8 cellular contexts compared by ENCODE assay signal in genomic region chr1:204505674-204506073, GRCh38. TPM values are rescaled to one million over a fixed set of nuclear protein-coding genes. Genes with fewer than 3 reads are reported as not detected.
A peak's percentile ranks its signal among the peaks of the same experiment; 100 is the strongest.
DNase-seq lines count a peak whose midpoint lies in the region; ATAC-seq and TF ChIP-seq lines count a peak whose summit lies in the region.

No MANE protein-coding gene starts in this region.

- H3K27me3 Mint-ChIP-seq in brain, result peaks cover 22% of the 10 kb centered on the region

- peak overlapping the region; percentile 59 for H3K4me3 ChIP-seq in A673 (ENCODE audit: low read depth, low read length, poor library complexity, severe bottlenecking)
- H3K4me3 ChIP-seq in HUES6 (ENCODE audit: low read depth, low read length), result peak overlapping the region; percentile 82
- H3K4me3 ChIP-seq in muscle layer of duodenum (ENCODE audit: low read depth in 1 of 2, low read length in 2 of 2), result peak overlapping the region; percentile 69 to 83

- H3K9me3 ChIP-seq in A673 (ENCODE audit: low read depth, low read length, poor library complexity, severe bottlenecking) (no peaks in the 10 kb centered on the region), HUES6 (ENCODE audit: control insufficient read depth, insufficient read depth, low read depth, low read length) (no peaks in the 10 kb centered on the region), muscle layer of duodenum (ENCODE audit: control insufficient read depth in 1 of 2, low read length in 2 of 2) (no peaks in the 10 kb centered on the region)

- H3K27me3 ChIP-seq in A673 (replicated peaks; ENCODE audit: insufficient read depth, low read depth, low read length, poor library complexity) (no peaks in the 10 kb centered on the region), HUES6 (ENCODE audit: control insufficient read depth, insufficient read depth, low read length) (no peaks in the 10 kb centered on the region), muscle layer of duodenum (ENCODE audit: low read depth, low read length) (no peaks in the 10 kb centered on the region)

- DNase-seq in A673 (ENCODE audit: low spot score) (peak; percentile 49), GM13977 (ENCODE audit: low spot score) (no peak), NCI-H1930 (lab: John Stamatoyannopoulos, UW) (no peak)

- peaks cover 24% of the 10 kb centered on the region for H3K4me1 ChIP-seq in A673 (ENCODE audit: insufficient read depth, low read length, poor library complexity, severe bottlenecking)
- H3K4me1 ChIP-seq in HUES6 (ENCODE audit: control insufficient read depth, insufficient read depth, low read length), result peaks cover 7% of the 10 kb centered on the region
- H3K4me1 ChIP-seq in muscle layer of duodenum (ENCODE audit: control insufficient read depth in 1 of 2, insufficient read depth in 2 of 2, low read length in 2 of 2), result peaks cover 0 to 12% of the 10 kb centered on the region in 2 donors

- H3K27ac ChIP-seq in A673 (ENCODE audit: low read depth, low read length, poor library complexity, severe bottlenecking) (peak overlapping the region; percentile 47), HUES6 (ENCODE audit: low read depth, low read length) (no peak overlapping the region), muscle layer of duodenum (ENCODE audit: low read length) (peak overlapping the region; percentile 93)

- CTCF ChIA-PET in A673 (lab: Charles Lee), result interaction anchor here (0.7 kb wide), 2 partner anchors 70 to 332 kb away, joined by 5 read pairs; no protein-coding TSS in a partner anchor

- TF ChIP-seq CTCF in A673 (conservative IDR thresholded peaks at IDR 0.05; ENCODE audit: low read depth, low read length) (no peak), brain (conservative IDR thresholded peaks at IDR 0.05) (no peak), GM13977 (IDR thresholded peaks at IDR 0.05; ENCODE audit: extremely low read depth, insufficient read depth, missing control alignments) (no peak)

- peak overlapping the region; percentile 10 to 100 (median 98) for H3K27ac Mint-ChIP-seq in brain

- POLR2A ChIA-PET in A673 (lab: Charles Lee; ENCODE audit: low non-redundant PET), result interaction anchor here (0.9 kb wide), 1 partner anchor 10 kb away, joined by 6 read pairs; no protein-coding TSS in a partner anchor

- no peaks in the 10 kb centered on the region for H3K36me3 Mint-ChIP-seq in brain

- peaks cover 49% of the 10 kb centered on the region for H3K4me1 Mint-ChIP-seq in brain

- H3K36me3 ChIP-seq in A673 (ENCODE audit: insufficient read depth, low read length, poor library complexity, severe bottlenecking) (no peaks in the 10 kb centered on the region), HUES6 (ENCODE audit: control insufficient read depth, insufficient read depth, low read length) (no peaks in the 10 kb centered on the region), muscle layer of duodenum (ENCODE audit: control insufficient read depth in 1 of 2, insufficient read depth in 2 of 2, low read length in 2 of 2) (no peaks in the 10 kb centered on the region)

- BruUV-seq in A673 (replicated peaks; lab: Mats Ljungman, UMichigan), result no TSS peak

- H3K4me3 Mint-ChIP-seq in brain, result peak overlapping the region; percentile 94 to 98 (median 95)

- peaks cover 0 to 11% (median 0%) of the 10 kb centered on the region in 5 experiments for H3K9me3 Mint-ChIP-seq in brain

- no peak for ATAC-seq in GM21717 (IDR thresholded peaks at IDR 0.05; ENCODE audit: unreplicated experiment)
- ATAC-seq in GM18873 (IDR thresholded peaks at IDR 0.05; ENCODE audit: low FRiP score, unreplicated experiment), result no peak

- intact Hi-C loops in A673 (cut with micrococcal nuclease; ENCODE audit: unreplicated experiment), result loop anchor here (5.0 kb wide), 1 partner anchor 643 kb away; the partner anchor contains the start of gene SNRPE

- in situ Hi-C loops in GM13977 (cut with MboI; ENCODE audit: low pct_unique_long_range_greater_than_20kb, low sequenced_read_pairs, unreplicated experiment), result no loop called here

- H3K9ac ChIP-seq in HUES6 (ENCODE audit: low read length), result no peak overlapping the region

RNA-seq across cellular contexts. Expression of gene MDM4, which starts 10.5 kb away (rescaled TPM):
- 71.3 and 86.1 TPM in 2 replicates for total RNA-seq in A673 (2021)
- 2.1 TPM for polyA plus RNA-seq in brain (ENCODE audit: insufficient read depth, low read depth, low replicate concordance)

RNA-seq across cellular contexts. Expression of gene PIK3C2B, which starts 11.1 kb away (rescaled TPM):
- total RNA-seq in A673 (2021), result 18.0 and 25.5 TPM in 2 replicates
- polyA plus RNA-seq in brain (ENCODE audit: insufficient read depth, low read depth, low replicate concordance), result 15.6 TPM
